10 cellular contexts compared by ENCODE assay signal in the genomic region with DNA sequence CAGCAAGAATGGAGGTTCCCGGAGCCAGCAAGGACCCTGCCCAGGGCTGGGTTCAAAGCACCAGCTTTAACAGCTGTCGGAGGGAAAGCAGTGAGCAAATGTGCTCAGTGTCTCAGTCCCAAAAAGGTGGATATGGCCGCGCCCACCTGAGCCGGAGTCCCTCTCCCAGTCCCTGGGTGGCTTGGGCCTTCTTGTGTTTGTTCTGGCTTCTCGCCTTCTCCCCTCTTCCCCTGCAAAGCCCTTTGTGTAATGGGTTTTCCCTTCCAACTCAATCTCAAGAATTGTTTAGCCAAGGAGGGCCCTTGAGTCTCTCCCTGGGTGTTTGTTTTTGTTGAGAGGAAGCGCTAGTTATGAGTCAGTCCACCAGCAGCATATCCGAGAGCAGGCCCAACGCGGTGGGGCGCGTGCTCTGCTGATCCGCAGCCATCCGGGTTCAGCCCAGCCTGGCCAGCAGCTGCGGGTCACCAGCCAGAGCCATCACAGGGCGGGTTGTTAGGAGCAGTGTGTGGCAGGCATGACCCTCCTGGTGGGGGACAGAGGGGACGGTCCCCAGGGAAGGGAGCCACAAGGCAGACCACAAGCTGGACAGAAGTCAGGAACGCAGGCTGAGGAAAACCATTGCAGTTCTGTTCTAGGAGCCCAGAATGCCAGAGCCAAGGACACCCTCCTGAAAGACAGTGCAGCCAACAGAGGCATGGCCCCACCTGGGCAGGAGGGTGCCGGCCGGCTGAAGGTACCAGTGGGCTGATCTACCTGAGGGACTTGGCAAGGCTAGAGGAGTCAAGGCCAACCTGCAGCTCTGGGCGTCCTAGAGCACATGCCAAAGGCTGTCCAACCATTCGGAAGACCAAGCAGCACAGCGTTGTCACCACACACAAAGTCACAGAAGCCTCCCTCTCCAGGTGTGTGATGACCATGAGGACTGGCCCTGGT. TPM values are rescaled to one million over a fixed set of nuclear protein-coding genes. Genes with fewer than 3 reads are reported as not detected.
DNase-seq lines count a peak whose midpoint lies in the region; ATAC-seq, FAIRE-seq and TF ChIP-seq lines count a peak whose summit lies in the region.
"Had no signal": no experiment of that assay in that cellular context is flagged by ENCODE, and none has a peak within 500 bp of the region (broad histone marks: within the 10 kb centered on the region; RNA-seq: fewer than 3 reads in every experiment).

No MANE protein-coding gene starts in this region.

- TF ChIP-seq CTCF in Calu3 (IDR thresholded peaks at IDR 0.05; ENCODE audit: unreplicated experiment) (no peak), PC-9 (conservative IDR thresholded peaks at IDR 0.05) (no peak), fibroblast of the aortic adventitia (IDR thresholded peaks at IDR 0.05; ENCODE audit: insufficient read depth, low read length) (no peak), pancreas (IDR thresholded peaks at IDR 0.05) (no peak)

- no peak overlapping the region for H3K4me3 Mint-ChIP-seq in Calu3 (ENCODE audit: low read depth, unreplicated experiment)
- H3K4me3 Mint-ChIP-seq in stimulated activated naive B cell treated with anti-CD40 and anti-IgM and Interleukin-4, amounts not matched to agents 10 μg/mL and 1 μg/mL and 100 μg/mL, for 72 hours: no peak overlapping the region
- no peak overlapping the region for H3K4me3 Mint-ChIP-seq in effector memory CD8-positive, alpha-beta T cell
- H3K4me3 Mint-ChIP-seq: T-helper 17 cell had no signal

- no peaks in the 10 kb centered on the region for H4K20me1 ChIP-seq in PC-9 (ENCODE audit: insufficient read depth)

- peak overlapping the region; percentile 86 for H3K4me2 ChIP-seq in PC-9

- H3K36me3 ChIP-seq in PC-9 (ENCODE audit: low read depth) (peaks cover 10% of the 10 kb centered on the region; the same call in 1 of the 2 replicates), pancreas (no peaks in the 10 kb centered on the region)

- H3K27me3 ChIP-seq in PC-9 (ENCODE audit: insufficient read depth, low read depth): no peaks in the 10 kb centered on the region
- H3K27me3 ChIP-seq in pancreas: no peaks in the 10 kb centered on the region

- FAIRE-seq in pancreas (lab: Jason Lieb, UNC): no peak

- DNase-seq in Calu3 (peak; percentile 79), PC-9 (peak; percentile 54 to 88), fibroblast of the aortic adventitia (ENCODE audit: low read depth) (peak; percentile 94), pancreas (peak in 1 of 6 donors; percentile 55), GM19238 (ENCODE audit: insufficient read length, low spot score) (no peak)
- no peak for DNase-seq in stimulated activated naive B cell treated with anti-CD40 and anti-IgM and Interleukin-4, amounts not matched to agents 10 μg/mL and 1 μg/mL and 100 μg/mL, for 72 hours
- no peak for DNase-seq in effector memory CD8-positive, alpha-beta T cell
- DNase-seq: T-helper 17 cell had no signal

- WGBS in pancreas, 2 donors: 80 to 82% methylated on average over 23 of the region's 23 CpGs

- POLR2A ChIA-PET in PC-9 (lab: Charles Lee; ENCODE audit: unreplicated experiment): interaction anchor here (0.6 to 2.9 kb wide), 8 partner anchors 37 to 100 kb away, joined by 3 to 21 read pairs (median 7); no protein-coding TSS in a partner anchor

- no peak overlapping the region for H3K27ac Mint-ChIP-seq in Calu3 (ENCODE audit: unreplicated experiment)
- no peak overlapping the region for H3K27ac Mint-ChIP-seq in stimulated activated naive B cell treated with anti-CD40 and anti-IgM and Interleukin-4, amounts not matched to agents 10 μg/mL and 1 μg/mL and 100 μg/mL, for 72 hours
- no peak overlapping the region for H3K27ac Mint-ChIP-seq in effector memory CD8-positive, alpha-beta T cell
- H3K27ac Mint-ChIP-seq: T-helper 17 cell had no signal

- no peaks in the 10 kb centered on the region for H3K27me3 Mint-ChIP-seq in Calu3 (ENCODE audit: unreplicated experiment)
- H3K27me3 Mint-ChIP-seq in stimulated activated naive B cell treated with anti-CD40 and anti-IgM and Interleukin-4, amounts not matched to agents 10 μg/mL and 1 μg/mL and 100 μg/mL, for 72 hours: peaks cover 0 to 4% of the 10 kb centered on the region in 2 donors
- H3K27me3 Mint-ChIP-seq in effector memory CD8-positive, alpha-beta T cell: peaks cover 9 to 13% of the 10 kb centered on the region in 2 donors
- H3K27me3 Mint-ChIP-seq: T-helper 17 cell had no signal

- H3K36me3 Mint-ChIP-seq in Calu3 (ENCODE audit: insufficient read depth, unreplicated experiment): peaks cover 10% of the 10 kb centered on the region
- H3K36me3 Mint-ChIP-seq in stimulated activated naive B cell treated with anti-CD40 and anti-IgM and Interleukin-4, amounts not matched to agents 10 μg/mL and 1 μg/mL and 100 μg/mL, for 72 hours: no peaks in the 10 kb centered on the region
- H3K36me3 Mint-ChIP-seq in effector memory CD8-positive, alpha-beta T cell (ENCODE audit: insufficient read depth): no peaks in the 10 kb centered on the region

- intact Hi-C loops in Calu3 (cut with micrococcal nuclease; ENCODE audit: unreplicated experiment): loop anchor here (2.0 to 10.0 kb wide), 3 partner anchors 39 to 731 kb away; no protein-coding TSS in a partner anchor
- intact Hi-C loops in PC-9 (cut with micrococcal nuclease; ENCODE audit: unreplicated experiment): loop anchor here (2.0 to 5.0 kb wide), 2 partner anchors 79 to 699 kb away; no protein-coding TSS in a partner anchor
- intact Hi-C loops in pancreas (cut with DNase I): no loop called here

- H3K4me3 ChIP-seq in PC-9 (peak overlapping the region; percentile 35; the same call in 1 of the 2 replicates), fibroblast of the aortic adventitia (ENCODE audit: low read depth, low read length) (peak overlapping the region; percentile 9), pancreas (no peak overlapping the region)

- ATAC-seq in pancreas (peak; percentile 1 to 17 (median 9)), GM19328 (IDR thresholded peaks at IDR 0.05; ENCODE audit: unreplicated experiment) (no peak)
- no peak for ATAC-seq in stimulated activated naive B cell treated with anti-CD40 and anti-IgM and Interleukin-4, amounts not matched to agents 10 μg/mL and 1 μg/mL and 100 μg/mL, for 72 hours (replicated peaks)
- ATAC-seq in effector memory CD8-positive, alpha-beta T cell (replicated peaks): no peak
- ATAC-seq: T-helper 17 cell had no signal

- no TSS peak for BruUV-seq in Calu3 (replicated peaks; lab: Mats Ljungman, UMichigan)
- BruUV-seq in PC-9 (replicated peaks; lab: Mats Ljungman, UMichigan): no TSS peak

- no peaks in the 10 kb centered on the region for H3K9me2 ChIP-seq in PC-9 (ENCODE audit: insufficient read depth)

- H3K27ac ChIP-seq in PC-9 (peak overlapping the region; percentile 100), pancreas (peak overlapping the region in 3 of 4 donors; percentile 77 to 92 (median 89))

- CTCF ChIA-PET in Calu3 (lab: Charles Lee) (interaction anchor here (0.9 to 2.3 kb wide), 6 partner anchors 18 to 343 kb away, joined by 3 to 13 read pairs (median 4); a partner anchor contains a TSS), PC-9 (lab: Charles Lee) (interaction anchor here (0.5 to 1.1 kb wide), 4 partner anchors 38 to 111 kb away, joined by 3 to 4 read pairs (median 4); no protein-coding TSS in a partner anchor)

- no peak overlapping the region for H2AFZ ChIP-seq in PC-9

- no peaks in the 10 kb centered on the region for H3K9me3 Mint-ChIP-seq in Calu3 (ENCODE audit: low read depth, unreplicated experiment)
- H3K9me3 Mint-ChIP-seq in stimulated activated naive B cell treated with anti-CD40 and anti-IgM and Interleukin-4, amounts not matched to agents 10 μg/mL and 1 μg/mL and 100 μg/mL, for 72 hours: peaks cover 6 to 8% of the 10 kb centered on the region in 2 donors
- peaks cover 0 to 6% of the 10 kb centered on the region in 2 donors for H3K9me3 Mint-ChIP-seq in effector memory CD8-positive, alpha-beta T cell

- H3K9me3 ChIP-seq in PC-9 (ENCODE audit: insufficient read depth, low read depth) (no peaks in the 10 kb centered on the region), pancreas (no peaks in the 10 kb centered on the region)

- no peaks in the 10 kb centered on the region for H3K4me1 Mint-ChIP-seq in Calu3 (ENCODE audit: low read depth, unreplicated experiment)
- H3K4me1 Mint-ChIP-seq in stimulated activated naive B cell treated with anti-CD40 and anti-IgM and Interleukin-4, amounts not matched to agents 10 μg/mL and 1 μg/mL and 100 μg/mL, for 72 hours: peaks cover 0 to 2% of the 10 kb centered on the region in 2 donors
- H3K4me1 Mint-ChIP-seq in effector memory CD8-positive, alpha-beta T cell (ENCODE audit: low read depth in 2 of 2): no peaks in the 10 kb centered on the region

- H3K4me1 ChIP-seq in PC-9 (replicated peaks; ENCODE audit: insufficient read depth) (peaks cover 83% of the 10 kb centered on the region), pancreas (peaks cover 27 to 38% (median 29%) of the 10 kb centered on the region in 3 donors)

- peaks cover 17% of the 10 kb centered on the region for H3K79me2 ChIP-seq in PC-9 (ENCODE audit: low read depth)

- peaks cover 73% of the 10 kb centered on the region for H3F3A ChIP-seq in PC-9 (ENCODE audit: insufficient read depth, low read depth)

RNA-seq across cellular contexts. Expression of a gene that starts 21.3 kb away (rescaled TPM):
- total RNA-seq in Calu3 (2022) (not detected in 2 replicates), PC-9 (2021) (not detected in 2 replicates), fibroblast of the aortic adventitia (ENCODE audit: low replicate concordance) (not detected in 2 replicates), pancreas (not detected)
- polyA plus RNA-seq in pancreas: under 1 TPM; 0.05 to 0.08 TPM
- total RNA-seq: epithelial cell of proximal tubule, T-helper 17 cell had no signal

RNA-seq across cellular contexts. Expression of a gene that starts 46.7 kb away (rescaled TPM):
- total RNA-seq in Calu3 (2022): not detected in 2 replicates
- total RNA-seq in PC-9 (2021): 3.0 and 6.3 TPM in 2 replicates
- total RNA-seq in fibroblast of the aortic adventitia (ENCODE audit: low replicate concordance): not detected in 2 replicates
- not detected for total RNA-seq in pancreas
- not detected for polyA plus RNA-seq in pancreas
- total RNA-seq: epithelial cell of proximal tubule, T-helper 17 cell had no signal

Comparison
In these comparisons a context has a peak if more than half of its experiments do, and no peak if none do; other contexts are left out.
1. DNase-seq: peak in Calu3 (single experiment), PC-9 (2 of 2) and fibroblast of the aortic adventitia (single experiment); none in stimulated activated naive B cell treated with anti-CD40 and anti-IgM and Interleukin-4, amounts not matched to agents 10 μg/mL and 1 μg/mL and 100 μg/mL, for 72 hours (single experiment), effector memory CD8-positive, alpha-beta T cell (0 of 3) and GM19238 (single experiment).
2. H3K4me3 ChIP-seq: peak in PC-9 (single experiment) and fibroblast of the aortic adventitia (single experiment); none in pancreas (0 of 4).
3. ATAC-seq: peak in pancreas (4 of 4); none in stimulated activated naive B cell treated with anti-CD40 and anti-IgM and Interleukin-4, amounts not matched to agents 10 μg/mL and 1 μg/mL and 100 μg/mL, for 72 hours (0 of 2), effector memory CD8-positive, alpha-beta T cell (single experiment) and GM19328 (single experiment).
4. intact Hi-C loops: an anchor here in Calu3 (2.0 to 10.0 kb wide) and PC-9 (2.0 to 5.0 kb wide); none called in pancreas.